Comparison of ENCODE assay signal across 1 cellular context in genomic region chr21:43855955-43856354, GRCh38.
TF ChIP-seq lines count a peak whose summit lies in the region.

No MANE protein-coding gene starts in this region.

TF ChIP-seq in K562, 482 proteins besides CTCF, POLR2A, EP300 and RAD21:
- TF ChIP-seq ZNF766 (CRISPR knock-in tag; conservative IDR thresholded peaks at IDR 0.05) (no peak), ZBTB1 (CRISPR knock-in tag; IDR thresholded peaks at IDR 0.05; ENCODE audit: borderline replicate concordance, low read depth) (0 out of 2 replicates have a peak, but pooled peaks have one; percentile 8)
- TF ChIP-seq, protein P1, sequence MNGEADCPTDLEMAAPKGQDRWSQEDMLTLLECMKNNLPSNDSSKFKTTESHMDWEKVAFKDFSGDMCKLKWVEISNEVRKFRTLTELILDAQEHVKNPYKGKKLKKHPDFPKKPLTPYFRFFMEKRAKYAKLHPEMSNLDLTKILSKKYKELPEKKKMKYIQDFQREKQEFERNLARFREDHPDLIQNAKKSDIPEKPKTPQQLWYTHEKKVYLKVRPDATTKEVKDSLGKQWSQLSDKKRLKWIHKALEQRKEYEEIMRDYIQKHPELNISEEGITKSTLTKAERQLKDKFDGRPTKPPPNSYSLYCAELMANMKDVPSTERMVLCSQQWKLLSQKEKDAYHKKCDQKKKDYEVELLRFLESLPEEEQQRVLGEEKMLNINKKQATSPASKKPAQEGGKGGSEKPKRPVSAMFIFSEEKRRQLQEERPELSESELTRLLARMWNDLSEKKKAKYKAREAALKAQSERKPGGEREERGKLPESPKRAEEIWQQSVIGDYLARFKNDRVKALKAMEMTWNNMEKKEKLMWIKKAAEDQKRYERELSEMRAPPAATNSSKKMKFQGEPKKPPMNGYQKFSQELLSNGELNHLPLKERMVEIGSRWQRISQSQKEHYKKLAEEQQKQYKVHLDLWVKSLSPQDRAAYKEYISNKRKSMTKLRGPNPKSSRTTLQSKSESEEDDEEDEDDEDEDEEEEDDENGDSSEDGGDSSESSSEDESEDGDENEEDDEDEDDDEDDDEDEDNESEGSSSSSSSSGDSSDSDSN (IDR thresholded peaks at IDR 0.05; ENCODE audit: borderline replicate concordance in 1 of 2, low read depth in 2 of 2, low read length in 2 of 2): no peak
